In the genomic region with DNA sequence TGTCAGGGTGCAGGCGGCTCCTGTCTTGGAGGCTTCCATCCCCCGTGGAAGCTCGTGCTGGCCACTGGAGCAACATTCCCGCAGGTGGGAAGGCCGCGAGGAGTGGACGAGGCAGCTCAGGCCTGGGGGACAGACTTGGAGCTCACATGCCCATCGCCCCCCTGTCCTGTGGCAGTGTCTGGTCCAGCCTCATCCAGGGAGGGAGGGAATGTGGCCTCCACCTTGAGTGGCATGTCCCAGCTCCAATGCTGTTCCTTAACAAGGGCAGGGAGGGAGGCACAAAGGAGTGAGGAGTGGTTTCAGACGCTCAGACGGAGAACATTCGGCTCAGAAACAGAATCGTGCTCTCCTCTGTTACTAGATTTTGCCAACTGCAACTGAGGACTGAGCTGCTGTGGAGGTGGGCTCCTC, we compare ENCODE assay signal across 8 cellular contexts.
DNase-seq lines count a peak whose midpoint lies in the region; ATAC-seq and TF ChIP-seq lines count a peak whose summit lies in the region.

No MANE protein-coding gene starts in this region.

- H3K9me3 ChIP-seq in gastrocnemius medialis = no peaks in the 10 kb centered on the region

- no peak for TF ChIP-seq CTCF in gastrocnemius medialis (IDR thresholded peaks at IDR 0.05 in 4 of 5, conservative IDR thresholded peaks at IDR 0.05 in 1 of 5)
- TF ChIP-seq CTCF in GM10248 (IDR thresholded peaks at IDR 0.05; ENCODE audit: control extremely low read depth, extremely low read depth, low read depth, missing control alignments) = no peak

- in situ Hi-C loops in gastrocnemius medialis (cut with MboI; ENCODE audit: low sequenced_read_pairs in 4 of 4) = no loop called here

- intact Hi-C loops in gastrocnemius medialis (cut with DNase I; ENCODE audit: low total_unique reads) = no loop called here

- CTCF ChIA-PET in GM10248 (lab: Yijun Ruan, JAX) = interaction anchor here (1.1 to 1.4 kb wide), 2 partner anchors 138 to 227 kb away, joined by 3 to 4 read pairs; no protein-coding TSS in a partner anchor

- peak overlapping the region; percentile 85 to 96 (median 90) for H3K27ac ChIP-seq in gastrocnemius medialis

- no peak for TF ChIP-seq POLR2A in gastrocnemius medialis (IDR thresholded peaks at IDR 0.05)

- H3K4me3 ChIP-seq in gastrocnemius medialis = peak overlapping the region; percentile 42 to 63 (median 61)

- POLR2A ChIA-PET in GM10248 (lab: Yijun Ruan, JAX) = interaction anchor here (1.4 kb wide), 1 partner anchor 24 kb away, joined by 7 read pairs; no protein-coding TSS in a partner anchor

- H3K4me1 ChIP-seq in gastrocnemius medialis = peaks cover 31 to 33% of the 10 kb centered on the region in 2 donors

- H3K36me3 ChIP-seq in gastrocnemius medialis = no peaks in the 10 kb centered on the region

- ATAC-seq in gastrocnemius medialis = peak in 1 of 2 donors; percentile 14
- ATAC-seq in GM19397 (IDR thresholded peaks at IDR 0.05; ENCODE audit: unreplicated experiment) = no peak

- H3K27me3 ChIP-seq in gastrocnemius medialis = no peaks in the 10 kb centered on the region

- DNase-seq in EH (ENCODE audit: low read depth) (peak; percentile 81), NCI-H1105 treated with DMSO at 0.1 percent for 48 hours (lab: John Stamatoyannopoulos, UW) (peak; percentile 20), astrocyte of the hippocampus (ENCODE audit: low read depth, low spot score) (peak; percentile 80), iPS-NIHi7 (ENCODE audit: extremely low spot score) (peak; percentile 59), gastrocnemius medialis (peak in 1 of 2 donors; percentile 62), UCSD-AML1 (lab: John Stamatoyannopoulos, UW; ENCODE audit: unreplicated experiment) (no peak), GM10248 (ENCODE audit: extremely low spot score) (no peak)

Comparison
In these comparisons a context has a peak if more than half of its experiments do, and no peak if none do; other contexts are left out.
1. DNase-seq: peak in EH (single experiment), NCI-H1105 treated with DMSO at 0.1 percent for 48 hours (single experiment), astrocyte of the hippocampus (single experiment) and iPS-NIHi7 (single experiment); none in UCSD-AML1 (single experiment) and GM10248 (single experiment).